Comparison of ENCODE assay signal across 13 cellular contexts in the genomic region with DNA sequence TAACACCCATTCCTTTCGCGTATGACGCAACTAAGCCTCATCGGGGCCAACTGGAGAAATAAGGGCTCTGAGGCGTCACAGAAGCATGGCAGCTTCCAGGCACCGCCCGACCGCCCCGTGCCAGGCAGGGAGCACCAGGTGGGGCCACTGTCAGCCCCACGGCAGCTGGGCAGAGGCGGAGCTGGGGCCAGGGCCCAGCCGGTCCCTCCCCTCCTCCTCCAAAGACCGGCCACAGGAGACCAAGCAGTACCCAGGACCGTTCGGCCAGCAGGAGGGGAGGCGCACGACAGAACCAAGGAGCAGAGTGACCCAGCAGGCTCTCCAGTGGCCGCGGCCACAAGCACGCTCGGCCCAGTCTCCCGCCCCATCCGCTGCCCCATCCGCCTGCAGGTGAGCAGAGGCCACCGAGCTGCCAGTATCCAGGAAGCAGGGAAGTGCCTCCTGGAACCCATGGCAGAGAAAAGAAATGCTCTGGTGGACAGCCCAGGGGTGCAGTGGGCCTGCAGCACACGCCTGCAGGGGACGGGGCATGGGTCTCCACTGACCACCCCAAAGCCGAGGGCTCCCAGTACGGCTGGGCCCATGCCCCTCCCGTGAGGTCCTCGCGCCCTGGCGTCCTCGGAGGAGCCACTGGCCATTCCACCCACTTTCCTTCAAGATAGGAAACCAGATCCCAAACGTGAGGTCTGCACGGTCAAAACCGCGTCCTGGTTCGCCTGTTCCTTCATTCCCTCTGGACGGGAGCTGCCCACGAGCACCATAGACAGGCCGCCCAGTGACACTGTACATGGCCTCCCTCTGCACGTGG. TPM values are rescaled to one million over a fixed set of nuclear protein-coding genes. Genes with fewer than 3 reads are reported as not detected.
DNase-seq lines count a peak whose midpoint lies in the region; ATAC-seq and TF ChIP-seq lines count a peak whose summit lies in the region.
"Had no signal": no experiment of that assay in that cellular context is flagged by ENCODE, and none has a peak within 500 bp of the region (broad histone marks: within the 10 kb centered on the region; RNA-seq: fewer than 3 reads in every experiment).

No MANE protein-coding gene starts in this region.

- CTCF ChIA-PET in Panc1 (lab: Charles Lee) = interaction anchor here (0.6 kb wide), 1 partner anchor 25 kb away, joined by 3 read pairs; no protein-coding TSS in a partner anchor

- POLR2A ChIA-PET in Panc1 (lab: Charles Lee) = no interaction called here

- intact Hi-C loops in Panc1 (cut with micrococcal nuclease; ENCODE audit: unreplicated experiment) (no loop called here), left lung (cut with DNase I) (no loop called here), sciatic nerve (cut with DNase I) (no loop called here)

- DNase-seq in GM06990 (ENCODE audit: extremely low read depth, insufficient read length) (peak; percentile 13), Panc1 (ENCODE audit: low read depth, low spot score) (no peak), left lung (peak; percentile 29 to 57), sciatic nerve (ENCODE audit: low spot score) (peak; percentile 57), NCI-H1436 (lab: John Stamatoyannopoulos, UW) (no peak), substantia nigra (lab: John Stamatoyannopoulos, UW) (no peak)
- DNase-seq: activated B cell treated with CpG ODN at 0.5 μM for 24 hours; midbrain; NCI-H2227 treated with DMSO at 0.1 percent for 48 hours; stimulated activated CD4-positive, alpha-beta T cell treated with anti-CD3 and anti-CD28 coated beads, Interleukin-4, amount 100 ng/mL, for 1 hour had no signal

- ATAC-seq in Panc1 = peak; percentile 37; the same call in 1 of the 2 replicates
- ATAC-seq in left lung = no peak
- ATAC-seq in sciatic nerve = no peak
- ATAC-seq in GM18520 (IDR thresholded peaks at IDR 0.05; ENCODE audit: unreplicated experiment) = no peak
- ATAC-seq in GM19035 (IDR thresholded peaks at IDR 0.05; ENCODE audit: unreplicated experiment) = no peak

- H3K4me3 ChIP-seq in GM06990 (replicated peaks; ENCODE audit: low read depth, low read length) (no peak overlapping the region), Panc1 (ENCODE audit: low read depth in 2 of 2, low read length in 2 of 2) (no peak overlapping the region), left lung (no peak overlapping the region)

- BruUV-seq in Panc1 (replicated peaks; lab: Mats Ljungman, UMichigan) = no TSS peak

- H3K27ac ChIP-seq in Panc1 (ENCODE audit: low read length) = no peak overlapping the region
- H3K27ac ChIP-seq in left lung = no peak overlapping the region
- H3K27ac ChIP-seq in substantia nigra (ENCODE audit: low read depth, low read length, poor library complexity, severe bottlenecking) = no peak overlapping the region
- H3K27ac ChIP-seq: C4-2B had no signal

- H3K36me3 ChIP-seq in GM06990 (ENCODE audit: control insufficient read depth, insufficient read depth, low read length) (peaks cover 39% of the 10 kb centered on the region), Panc1 (ENCODE audit: control insufficient read depth, insufficient read depth, low read length) (no peaks in the 10 kb centered on the region), left lung (peaks cover 0 to 59% of the 10 kb centered on the region in 2 donors)

- no peaks in the 10 kb centered on the region for H3K9me3 ChIP-seq in Panc1 (ENCODE audit: control insufficient read depth, insufficient read depth, low read depth, low read length)
- no peaks in the 10 kb centered on the region for H3K9me3 ChIP-seq in left lung

- in situ Hi-C loops in Panc1 (cut with HindIII; ENCODE audit: low pct_unique_long_range_greater_than_20kb, low sequenced_read_pairs) = no loop called here

- TF ChIP-seq CTCF in GM06990 (IDR thresholded peaks at IDR 0.05; ENCODE audit: insufficient read depth, low read length, poor library complexity, severe bottlenecking) (no peak), Panc1 (IDR thresholded peaks at IDR 0.05) (no peak), left lung (IDR thresholded peaks at IDR 0.05) (no peak)

- H3K27me3 ChIP-seq in GM06990 (replicated peaks; ENCODE audit: control insufficient read depth, insufficient read depth, low read length) (no peaks in the 10 kb centered on the region), Panc1 (ENCODE audit: control insufficient read depth, insufficient read depth, low read length) (no peaks in the 10 kb centered on the region), left lung (no peaks in the 10 kb centered on the region)

- no peaks in the 10 kb centered on the region for H3K4me1 ChIP-seq in Panc1 (ENCODE audit: control insufficient read depth, insufficient read depth, low read length)
- peaks cover 7 to 39% of the 10 kb centered on the region in 2 donors for H3K4me1 ChIP-seq in left lung

RNA-seq across cellular contexts. Expression of a gene that starts 9.6 kb away (rescaled TPM):
- total RNA-seq in Panc1 (2021; ENCODE audit: unreplicated experiment) (157 TPM), left lung (100 to 1,000 TPM; 146 to 167 TPM), sciatic nerve (143 TPM)
- 337 TPM for polyA plus RNA-seq in Panc1 (2012; ENCODE audit: insufficient read length)

RNA-seq across cellular contexts. Expression of a gene that starts 50.3 kb away (rescaled TPM):
- total RNA-seq in Panc1 (2021; ENCODE audit: unreplicated experiment) (62.3 TPM), left lung (10 to 100 TPM; 43.8 to 56.3 TPM), sciatic nerve (68.6 TPM)
- 99.0 TPM for polyA plus RNA-seq in Panc1 (2012; ENCODE audit: insufficient read length)

Comparison
In these comparisons a context has a peak if more than half of its experiments do, and no peak if none do; other contexts are left out.
1. DNase-seq: peak in GM06990 (single experiment), left lung (2 of 2) and sciatic nerve (single experiment); none in Panc1 (single experiment), NCI-H1436 (single experiment) and substantia nigra (0 of 49).